In the genomic region with DNA sequence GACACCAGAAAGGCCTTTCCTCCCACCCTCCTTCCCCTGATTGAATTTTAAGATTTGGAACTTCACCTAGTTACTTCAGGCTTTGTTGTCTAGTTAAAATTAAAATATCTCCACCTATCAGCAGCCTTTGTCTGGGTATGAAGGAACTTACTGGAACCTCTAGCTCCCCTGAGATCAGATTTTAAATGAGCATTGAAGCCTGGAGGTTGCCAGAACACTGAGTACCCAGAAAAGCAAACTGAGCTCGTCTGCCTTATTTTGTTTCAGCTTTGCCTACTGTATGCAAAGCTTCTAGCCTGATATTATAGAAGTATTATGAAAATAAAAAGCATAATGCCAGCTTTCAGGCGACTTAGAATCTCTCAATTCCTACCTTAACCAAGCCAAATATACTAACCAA, we compare ENCODE assay signal across 27 cellular contexts. TPM values are rescaled to one million over a fixed set of nuclear protein-coding genes. Genes with fewer than 3 reads are reported as not detected.
DNase-seq lines count a peak whose midpoint lies in the region; FAIRE-seq and TF ChIP-seq lines count a peak whose summit lies in the region.
"Had no signal": no experiment of that assay in that cellular context is flagged by ENCODE, and none has a peak within 500 bp of the region (broad histone marks: within the 10 kb centered on the region; RNA-seq: fewer than 3 reads in every experiment).

No MANE protein-coding gene starts in this region.

- no peaks in the 10 kb centered on the region for H4K20me1 ChIP-seq in Karpas-422 (ENCODE audit: insufficient read depth, low read depth, low read length)

- FAIRE-seq in small intestine (lab: Jason Lieb, UNC) (no peak), H54 (lab: Jason Lieb, UNC) (no peak)
- FAIRE-seq: A204.1, D721Med, GM12878, GM19239, H1 had no signal

- H3K4me3 ChIP-seq in Karpas-422 (ENCODE audit: low read length), result peak overlapping the region; percentile 10; the same call in 1 of the 2 replicates
- H3K4me3 ChIP-seq in small intestine (ENCODE audit: low read depth in 1 of 2, low read length in 2 of 2), result no peak overlapping the region
- H3K4me3 ChIP-seq: BLaER1 treated with 17β-estradiol and CSF1 and Interleukin-3, amounts not matched to agents 10 nM and 100 nM; GM12878; GM23248 had no signal

- H3K4me1 ChIP-seq in Karpas-422 (ENCODE audit: low read length) (peaks cover 55% of the 10 kb centered on the region), small intestine (ENCODE audit: control insufficient read depth in 2 of 2, insufficient read depth in 1 of 2, low read depth in 1 of 2, low read length in 1 of 2) (no peaks in the 10 kb centered on the region)
- H3K4me1 ChIP-seq: BE2C had no signal

- H3K27me3 Mint-ChIP-seq in endothelial cell (ENCODE audit: unreplicated experiment), result peaks cover 3% of the 10 kb centered on the region
- no peaks in the 10 kb centered on the region for H3K27me3 Mint-ChIP-seq in type B pancreatic cell
- H3K27me3 Mint-ChIP-seq: CD4-positive, alpha-beta T cell had no signal

- H3K27me3 ChIP-seq in Karpas-422 (ENCODE audit: low read length) (no peaks in the 10 kb centered on the region), small intestine (ENCODE audit: control insufficient read depth in 2 of 2, insufficient read depth in 2 of 2, low read length in 2 of 2) (no peaks in the 10 kb centered on the region)
- H3K27me3 ChIP-seq: BE2C; BLaER1 treated with 17β-estradiol and CSF1 and Interleukin-3, amounts not matched to agents 10 nM and 100 nM had no signal

- 0 out of 2 replicates have a peak overlapping the region, but pooled peaks have one; percentile 48 for H2AFZ ChIP-seq in Karpas-422 (ENCODE audit: low read length)
- H2AFZ ChIP-seq: GM23248 had no signal

- DNase-seq in NCI-H526 (lab: John Stamatoyannopoulos, UW) (peak; percentile 6 to 13), NCI-H526 treated with DMSO at 0.1 percent for 48 hours (lab: John Stamatoyannopoulos, UW) (no peak), Karpas-422 (peak; percentile 83), endothelial cell (ENCODE audit: low spot score) (no peak), small intestine (no peak), type B pancreatic cell (ENCODE audit: extremely low spot score, unreplicated experiment) (no peak), H54 (ENCODE audit: insufficient read length, low spot score) (no peak)
- DNase-seq: ACHN; AML-193; BE2C; CD4-positive, alpha-beta T cell; CD8-positive, alpha-beta memory T cell; DMS 273 treated with DMSO at 0.1 percent for 48 hours; DMS79; EL; GDM1; GM23248; H9; HFFc6 had no signal

- TF ChIP-seq POLR2A in H54 (IDR thresholded peaks at IDR 0.05; ENCODE audit: low read depth, low read length), result no peak

- no peak overlapping the region for H3K4me3 Mint-ChIP-seq in endothelial cell (ENCODE audit: unreplicated experiment)
- H3K4me3 Mint-ChIP-seq in type B pancreatic cell, result no peak overlapping the region
- H3K4me3 Mint-ChIP-seq: CD14-positive monocyte; CD4-positive, alpha-beta T cell; CD8-positive, alpha-beta memory T cell; H9; HFFc6 had no signal

- no peaks in the 10 kb centered on the region for H3K9me2 ChIP-seq in Karpas-422 (replicated peaks; ENCODE audit: insufficient read depth, low read length)

- H3K9ac ChIP-seq in Karpas-422 (ENCODE audit: low read length), result peak overlapping the region; percentile 12; the same call in 1 of the 2 replicates
- H3K9ac ChIP-seq: BLaER1 treated with 17β-estradiol and CSF1 and Interleukin-3, amounts not matched to agents 10 nM and 100 nM; GM23248 had no signal

- H3K4me1 Mint-ChIP-seq in endothelial cell (ENCODE audit: unreplicated experiment) (peaks cover 52% of the 10 kb centered on the region), type B pancreatic cell (ENCODE audit: unreplicated experiment) (peaks cover 13% of the 10 kb centered on the region)
- H3K4me1 Mint-ChIP-seq: CD14-positive monocyte; CD8-positive, alpha-beta memory T cell had no signal

- H3K27ac Mint-ChIP-seq in endothelial cell (ENCODE audit: unreplicated experiment) (peak overlapping the region; percentile 14), type B pancreatic cell (no peak overlapping the region)
- H3K27ac Mint-ChIP-seq: CD14-positive monocyte; CD4-positive, alpha-beta T cell; H9; HFFc6 had no signal

- WGBS in small intestine, 3 donors, result 75 to 88% (median 78%) methylated on average over 2 of the region's 2 CpGs

- H3K4me2 ChIP-seq in Karpas-422 (ENCODE audit: low read depth, low read length, poor library complexity, severe bottlenecking), result peak overlapping the region; percentile 51
- H3K4me2 ChIP-seq: BLaER1 treated with 17β-estradiol and CSF1 and Interleukin-3, amounts not matched to agents 10 nM and 100 nM had no signal

- peaks cover 10% of the 10 kb centered on the region; the same call in 1 of the 2 replicates for H3K36me3 ChIP-seq in Karpas-422 (ENCODE audit: insufficient read depth, low read length)
- peaks cover 2 to 5% of the 10 kb centered on the region in 2 donors for H3K36me3 ChIP-seq in small intestine (ENCODE audit: control insufficient read depth in 2 of 2, insufficient read depth in 2 of 2, low read length in 2 of 2)
- H3K36me3 ChIP-seq: BE2C had no signal

- H3K9me3 Mint-ChIP-seq in endothelial cell (ENCODE audit: unreplicated experiment), result no peaks in the 10 kb centered on the region
- no peaks in the 10 kb centered on the region for H3K9me3 Mint-ChIP-seq in type B pancreatic cell
- H3K9me3 Mint-ChIP-seq: CD14-positive monocyte; CD4-positive, alpha-beta T cell; CD8-positive, alpha-beta memory T cell; H9; HFFc6 had no signal

- H3K27ac ChIP-seq in Karpas-422 (ENCODE audit: low read length) (peak overlapping the region; percentile 87), small intestine (ENCODE audit: low read depth in 1 of 2, low read length in 1 of 2) (no peak overlapping the region)
- H3K27ac ChIP-seq: 22Rv1; BLaER1 treated with 17β-estradiol and CSF1 and Interleukin-3, amounts not matched to agents 10 nM and 100 nM; GM23248 had no signal

- no peaks in the 10 kb centered on the region for H3K9me3 ChIP-seq in Karpas-422 (ENCODE audit: low read length)
- no peaks in the 10 kb centered on the region for H3K9me3 ChIP-seq in small intestine (ENCODE audit: control insufficient read depth, low read depth)
- H3K9me3 ChIP-seq: BE2C; BLaER1 treated with 17β-estradiol and CSF1 and Interleukin-3, amounts not matched to agents 10 nM and 100 nM had no signal

- H3K36me3 Mint-ChIP-seq in endothelial cell (ENCODE audit: low read depth, unreplicated experiment), result peaks cover 48% of the 10 kb centered on the region
- peaks cover 15% of the 10 kb centered on the region for H3K36me3 Mint-ChIP-seq in type B pancreatic cell

- H3K79me2 ChIP-seq in Karpas-422 (ENCODE audit: low read length), result peaks cover 13% of the 10 kb centered on the region; the same call in 1 of the 2 replicates

- TF ChIP-seq CTCF in endothelial cell (IDR thresholded peaks at IDR 0.05; ENCODE audit: unreplicated experiment), result no peak
- no peak for TF ChIP-seq CTCF in type B pancreatic cell (conservative IDR thresholded peaks at IDR 0.05)

RNA-seq across cellular contexts. Expression of a gene that starts 34.1 kb away (rescaled TPM):
- total RNA-seq in Karpas-422 (2014; rRNA removed; shearing (Covaris generic); ENCODE audit: low replicate concordance), result 36.2 and 55.9 TPM in 2 replicates
- total RNA-seq in endothelial cell (ENCODE audit: unreplicated experiment), result 97.4 TPM
- 1 to 10 TPM; 2.7 to 6.8 (median 2.9) TPM for polyA plus RNA-seq in small intestine
- 10.6 and 14.8 TPM in 2 replicates for total RNA-seq in type B pancreatic cell (ENCODE audit: low replicate concordance)

Comparison
In these comparisons a context has a peak if more than half of its experiments do, and no peak if none do; other contexts are left out.
1. DNase-seq: peak in NCI-H526 (2 of 2) and Karpas-422 (single experiment); none in NCI-H526 treated with DMSO at 0.1 percent for 48 hours (single experiment), endothelial cell (single experiment), small intestine (single experiment), type B pancreatic cell (single experiment) and H54 (single experiment).